Comparison of ENCODE assay signal across 8 cellular contexts in the genomic region with DNA sequence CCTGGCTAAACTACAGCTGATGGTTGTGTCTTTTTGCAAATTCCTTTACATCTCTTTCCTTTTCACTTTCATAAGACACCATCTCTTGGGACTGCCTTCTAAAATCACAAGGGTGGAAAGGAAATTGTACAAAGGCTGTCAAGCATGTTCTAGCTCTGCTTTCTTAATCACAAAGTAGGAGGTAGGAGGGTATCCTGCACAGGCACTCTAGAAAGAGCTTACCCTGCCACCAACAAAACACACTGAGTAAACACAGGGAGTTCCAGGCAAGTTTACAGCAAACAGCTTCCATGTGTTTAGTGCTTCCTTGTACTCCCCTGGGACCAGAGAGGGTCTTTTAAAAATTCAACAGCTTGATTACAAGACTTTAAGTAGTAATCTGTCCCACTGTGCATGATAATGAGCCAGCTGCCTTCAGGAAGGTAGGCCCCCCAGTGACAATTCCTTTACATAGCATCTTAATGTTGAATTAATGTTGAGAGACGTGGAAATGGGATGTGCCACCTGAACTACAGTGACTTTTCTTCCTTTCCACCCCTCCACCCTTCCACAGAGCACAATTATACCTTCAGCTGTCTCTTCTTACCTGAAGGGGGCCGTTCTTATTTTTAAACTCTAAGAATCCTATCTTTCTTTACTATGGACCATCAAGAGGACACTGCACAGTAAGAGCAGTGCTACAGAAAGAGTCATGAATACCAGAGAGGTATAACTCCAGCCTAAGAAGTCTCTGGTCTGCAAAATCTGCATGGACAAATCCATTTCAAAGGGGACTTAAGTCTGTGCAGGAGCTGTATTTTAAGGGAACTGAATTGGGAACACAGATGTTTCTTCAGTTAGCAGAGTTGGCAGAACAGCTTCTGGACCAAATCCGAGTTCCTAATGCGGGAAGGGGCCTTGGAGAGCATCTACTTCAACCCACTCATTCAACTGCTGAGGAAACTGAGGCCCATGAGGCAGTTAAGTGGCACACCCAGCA. TPM values are rescaled to one million over a fixed set of nuclear protein-coding genes. Genes with fewer than 3 reads are reported as not detected.
A peak's percentile ranks its signal among the peaks of the same experiment; 100 is the strongest.
DNase-seq lines count a peak whose midpoint lies in the region; ATAC-seq and TF ChIP-seq lines count a peak whose summit lies in the region.

No MANE protein-coding gene starts in this region.

- peak overlapping the region; percentile 89 for H3K4me2 ChIP-seq in smooth muscle cell

- H3K27ac ChIP-seq in ACC112 (ENCODE audit: low read depth, low read length) (peak overlapping the region; percentile 55), smooth muscle cell (ENCODE audit: low read depth) (no peak overlapping the region)

- peaks cover 6% of the 10 kb centered on the region for H3F3A ChIP-seq in smooth muscle cell (ENCODE audit: low read depth)

- H3K4me1 ChIP-seq in ACC112 (ENCODE audit: control insufficient read depth, insufficient read depth, low read length, unreplicated experiment) (peaks cover 19% of the 10 kb centered on the region), iPS-15b (ENCODE audit: control insufficient read depth, insufficient read depth, low read length) (peaks cover 29% of the 10 kb centered on the region), smooth muscle cell (ENCODE audit: low read depth) (peaks cover 30% of the 10 kb centered on the region)

- H3K27me3 ChIP-seq in ACC112 (ENCODE audit: insufficient read depth, low read length), result no peaks in the 10 kb centered on the region
- no peaks in the 10 kb centered on the region for H3K27me3 ChIP-seq in iPS-15b (ENCODE audit: control insufficient read depth, insufficient read depth, low read length)
- H3K27me3 ChIP-seq in smooth muscle cell (ENCODE audit: low read depth), result no peaks in the 10 kb centered on the region

- 5% methylated on average over 4 of the region's 4 CpGs for WGBS in smooth muscle cell (ENCODE audit: low lambda C conversion rate)

- H3K9me3 ChIP-seq in iPS-15b (ENCODE audit: control insufficient read depth, insufficient read depth, low read length), result no peaks in the 10 kb centered on the region
- H3K9me3 ChIP-seq in smooth muscle cell (replicated peaks; ENCODE audit: low read depth), result no peaks in the 10 kb centered on the region

- H2AFZ ChIP-seq in ACC112 (ENCODE audit: low read length, unreplicated experiment) (no peak overlapping the region), smooth muscle cell (ENCODE audit: low read depth) (no peak overlapping the region)

- H4K20me1 ChIP-seq in smooth muscle cell (ENCODE audit: low read depth), result peaks cover 62% of the 10 kb centered on the region

- H3K9ac ChIP-seq in iPS-15b (ENCODE audit: low read depth, low read length), result peak overlapping the region; percentile 90
- peak overlapping the region; percentile 28 for H3K9ac ChIP-seq in smooth muscle cell (ENCODE audit: low read depth)

- peak; percentile 49 for DNase-seq in HCEC 1CT
- no peak for DNase-seq in smooth muscle cell (lab: John Stamatoyannopoulos, UW; ENCODE audit: unreplicated experiment)
- no peak for DNase-seq in NK-92 (lab: John Stamatoyannopoulos, UW; ENCODE audit: unreplicated experiment)
- no peak for DNase-seq in GF-D8 (lab: John Stamatoyannopoulos, UW)

- H3K4me3 ChIP-seq in ACC112 (ENCODE audit: low read depth, low read length) (peak overlapping the region; percentile 96), WI38 (ENCODE audit: low read depth, low read length) (peak overlapping the region; percentile 100), iPS-15b (ENCODE audit: low read depth, low read length) (peak overlapping the region; percentile 96), smooth muscle cell (peak overlapping the region; percentile 93)

- no peak for ATAC-seq in GM18907 (IDR thresholded peaks at IDR 0.05; ENCODE audit: unreplicated experiment)

- H3K79me2 ChIP-seq in ACC112 (ENCODE audit: control insufficient read depth, insufficient read depth, low read length, unreplicated experiment) (peaks cover 71% of the 10 kb centered on the region), smooth muscle cell (ENCODE audit: low read depth) (peaks cover 68% of the 10 kb centered on the region)

- peak; percentile 31; the same call in 1 of the 2 replicates for TF ChIP-seq CTCF in WI38 (IDR thresholded peaks at IDR 0.05; ENCODE audit: low read depth, low read length)
- peak; percentile 32 for TF ChIP-seq CTCF in smooth muscle cell (IDR thresholded peaks at IDR 0.05; ENCODE audit: borderline replicate concordance, insufficient read depth, poor library complexity, severe bottlenecking)

- peaks cover 7% of the 10 kb centered on the region; the same call in 1 of the 2 replicates for H3K36me3 ChIP-seq in ACC112 (ENCODE audit: insufficient read depth, low read length)
- no peaks in the 10 kb centered on the region for H3K36me3 ChIP-seq in iPS-15b (ENCODE audit: control insufficient read depth, insufficient read depth, low read length)
- H3K36me3 ChIP-seq in smooth muscle cell (ENCODE audit: low read depth), result no peaks in the 10 kb centered on the region

RNA-seq across cellular contexts. Expression of gene PLPP3, which starts 2.2 kb away (rescaled TPM):
- 74.3 and 81.5 TPM in 2 replicates for total RNA-seq in smooth muscle cell
- polyA plus RNA-seq in smooth muscle cell, result 48.5 and 56.9 TPM in 2 replicates
